8 cellular contexts compared by ENCODE assay signal in the genomic region with DNA sequence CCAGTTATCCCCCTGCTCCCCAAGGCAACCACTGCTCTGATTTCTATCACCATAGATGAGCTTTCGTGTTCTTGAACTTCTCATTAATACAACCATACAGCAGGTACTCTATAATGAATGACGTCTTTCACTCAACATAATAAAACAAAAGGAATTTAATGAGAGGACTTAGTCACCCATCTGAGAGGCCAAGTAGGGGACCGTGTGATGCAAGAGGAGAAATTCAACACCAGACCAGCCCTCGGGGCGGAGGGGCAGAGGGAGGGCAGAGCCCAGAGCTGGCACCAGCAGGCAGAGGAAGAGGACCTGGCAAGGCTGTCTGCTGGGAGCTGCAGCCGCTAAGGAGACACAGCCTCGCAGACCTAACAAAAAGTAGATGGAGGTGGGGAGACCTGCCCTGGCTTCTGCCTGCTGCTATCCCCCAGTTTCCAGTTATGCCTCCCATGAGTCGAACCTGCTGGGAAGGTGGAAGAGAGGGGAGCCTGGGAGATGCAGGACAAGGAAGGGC. TPM values are rescaled to one million over a fixed set of nuclear protein-coding genes. Genes with fewer than 3 reads are reported as not detected.
DNase-seq lines count a peak whose midpoint lies in the region; ATAC-seq, FAIRE-seq and TF ChIP-seq lines count a peak whose summit lies in the region.

No MANE protein-coding gene starts in this region.

- in situ Hi-C loops in astrocyte of the spinal cord (cut with HindIII; ENCODE audit: low sequenced_read_pairs): no loop called here

- FAIRE-seq in GM12892 (lab: Jason Lieb, UNC): no peak

- DNase-seq in COLO829 (ENCODE audit: low spot score): peak; percentile 97
- DNase-seq in NB4 (ENCODE audit: low read depth): peak; percentile 63
- peak; percentile 62 for DNase-seq in astrocyte of the spinal cord (ENCODE audit: low read depth, low spot score)
- DNase-seq in kidney epithelial cell (ENCODE audit: low read depth): peak; percentile 89
- no peak for DNase-seq in GM12892 (ENCODE audit: insufficient read length)

- H3K4me3 ChIP-seq in NB4 (ENCODE audit: low read depth, low read length) (no peak overlapping the region), astrocyte of the spinal cord (ENCODE audit: low read depth, low read length) (no peak overlapping the region), kidney epithelial cell (ENCODE audit: low read depth, low read length) (no peak overlapping the region)

- H3K36me3 ChIP-seq in kidney epithelial cell (ENCODE audit: control insufficient read depth, insufficient read depth, low read length): no peaks in the 10 kb centered on the region

- TF ChIP-seq CTCF in NB4 (IDR thresholded peaks at IDR 0.05; ENCODE audit: low read depth, low read length): no peak
- no peak for TF ChIP-seq CTCF in astrocyte of the spinal cord (IDR thresholded peaks at IDR 0.05; ENCODE audit: low read depth, low read length)
- no peak for TF ChIP-seq CTCF in kidney epithelial cell (IDR thresholded peaks at IDR 0.05; ENCODE audit: insufficient read depth, low read length, poor library complexity, severe bottlenecking)

- TF ChIP-seq POLR2A in NB4 (IDR thresholded peaks at IDR 0.05; ENCODE audit: extremely low read depth, insufficient read length) (no peak), GM12892 (IDR thresholded peaks at IDR 0.05; ENCODE audit: low read depth, low read length) (no peak)

- H3K27me3 ChIP-seq in kidney epithelial cell (ENCODE audit: control insufficient read depth, insufficient read depth, low read length): no peaks in the 10 kb centered on the region

- no peak for ATAC-seq in GM21786 (IDR thresholded peaks at IDR 0.05; ENCODE audit: unreplicated experiment)
- no peak for ATAC-seq in GM21526 (IDR thresholded peaks at IDR 0.05; ENCODE audit: low FRiP score, unreplicated experiment)
- no peak for ATAC-seq in HG03097 (IDR thresholded peaks at IDR 0.05; ENCODE audit: low FRiP score, unreplicated experiment)

RNA-seq across cellular contexts. Expression of gene CCN5, which starts 13.7 kb away (rescaled TPM):
- not detected in 2 replicates for total RNA-seq in kidney epithelial cell
- polyA plus RNA-seq in GM12892 (2012; ENCODE audit: missing spikeins): not detected

RNA-seq across cellular contexts. Expression of gene KCNK15, which starts 16.8 kb away (rescaled TPM):
- total RNA-seq in kidney epithelial cell: 2.5 and 2.8 TPM in 2 replicates
- not detected for polyA plus RNA-seq in GM12892 (2012; ENCODE audit: missing spikeins)
